In the genomic region with DNA sequence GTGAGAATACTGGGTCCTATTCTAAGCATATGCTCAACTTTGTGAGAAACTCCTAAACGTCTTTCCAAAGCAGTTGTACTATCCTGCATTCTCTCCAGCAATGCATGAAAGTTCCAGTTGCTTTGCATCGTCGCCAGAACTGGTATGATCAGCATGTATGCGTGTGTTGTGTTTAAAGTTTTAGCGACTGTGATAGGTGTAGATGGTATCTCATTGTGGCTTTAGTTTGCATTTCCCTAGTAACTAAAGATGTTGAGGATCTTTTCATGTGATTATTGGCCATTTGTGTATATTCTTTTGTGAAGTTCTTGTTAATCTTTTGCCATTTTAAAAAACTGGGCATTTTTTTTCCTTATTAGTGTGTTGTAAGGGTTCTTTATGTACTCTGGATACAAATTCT, we compare ENCODE assay signal across 18 cellular contexts.
"Had no signal": no experiment of that assay in that cellular context is flagged by ENCODE, and none has a peak within 500 bp of the region (broad histone marks: within the 10 kb centered on the region; RNA-seq: fewer than 3 reads in every experiment).

No MANE protein-coding gene starts in this region.

- H3K4me3 ChIP-seq: pancreas, testis, tibial nerve had no signal

- H3K36me3 Mint-ChIP-seq: naive thymus-derived CD4-positive, alpha-beta T cell; stimulated activated effector memory CD8-positive, alpha-beta T cell treated with anti-CD3 and anti-CD28 coated beads, Interleukin-12 subunit alpha, Interleukin-12 subunit beta, amount 100 ng/mL, for 72 hours had no signal

- FAIRE-seq: colon, pancreas had no signal

- H3K27me3 Mint-ChIP-seq: dendritic cell treated with granulocyte-macrophage colony-stimulating factor and Interleukin-4, amounts not matched to agents 40 ng/mL and 50 ng/mL, for 4 days; effector memory CD8-positive, alpha-beta T cell; progenitor cell of endocrine pancreas; stimulated activated naive CD8-positive, alpha-beta T cell treated with anti-CD3 and anti-CD28 coated beads, Interleukin-15, amount 100 ng/mL, for 72 hours had no signal

- H3K9me3 ChIP-seq: pancreas, testis, tibial nerve had no signal

- H3K4me1 ChIP-seq: foreskin keratinocyte, pancreas, testis, tibial nerve had no signal

- H3K4me1 Mint-ChIP-seq: naive thymus-derived CD4-positive, alpha-beta T cell; nephron progenitor cell; stimulated activated effector memory CD8-positive, alpha-beta T cell treated with anti-CD3 and anti-CD28 coated beads, Interleukin-12 subunit alpha, Interleukin-12 subunit beta, amount 100 ng/mL, for 72 hours; stimulated activated naive CD8-positive, alpha-beta T cell treated with anti-CD3 and anti-CD28 coated beads, Interleukin-15, amount 100 ng/mL, for 72 hours had no signal

- H3K27me3 ChIP-seq: foreskin keratinocyte, testis, tibial nerve had no signal

- H3K4me3 Mint-ChIP-seq: dendritic cell treated with granulocyte-macrophage colony-stimulating factor and Interleukin-4, amounts not matched to agents 40 ng/mL and 50 ng/mL, for 4 days; effector memory CD8-positive, alpha-beta T cell; naive thymus-derived CD4-positive, alpha-beta T cell; nephron progenitor cell; stimulated activated effector memory CD8-positive, alpha-beta T cell treated with anti-CD3 and anti-CD28 coated beads, Interleukin-12 subunit alpha, Interleukin-12 subunit beta, amount 100 ng/mL, for 72 hours; stimulated activated naive CD8-positive, alpha-beta T cell treated with anti-CD3 and anti-CD28 coated beads, Interleukin-15, amount 100 ng/mL, for 72 hours had no signal

- H3K36me3 ChIP-seq: pancreas, tibial nerve had no signal

- H3K27ac ChIP-seq: foreskin keratinocyte, pancreas, testis, tibial nerve had no signal

- DNase-seq: cerebellar nuclear complex; effector memory CD8-positive, alpha-beta T cell; erythroblast; foreskin keratinocyte; kidney glomerular epithelial cell; naive thymus-derived CD4-positive, alpha-beta T cell; nephron progenitor cell; pancreas; right cardiac atrium; stimulated activated CD4-positive, alpha-beta T cell treated with anti-CD3 and anti-CD28 coated beads, Interleukin-4, amount 100 ng/mL, for 1 hour; stimulated activated CD8-positive, alpha-beta memory T cell treated with anti-CD3 and anti-CD28 coated beads, Interleukin-4, amount 100 ng/mL, for 48 hours; stimulated activated naive CD8-positive, alpha-beta T cell treated with anti-CD3 and anti-CD28 coated beads, Interleukin-15, amount 100 ng/mL, for 72 hours; testis had no signal

- H3K27ac Mint-ChIP-seq: dendritic cell treated with granulocyte-macrophage colony-stimulating factor and Interleukin-4, amounts not matched to agents 40 ng/mL and 50 ng/mL, for 4 days; effector memory CD8-positive, alpha-beta T cell; naive thymus-derived CD4-positive, alpha-beta T cell; nephron progenitor cell; progenitor cell of endocrine pancreas; stimulated activated effector memory CD8-positive, alpha-beta T cell treated with anti-CD3 and anti-CD28 coated beads, Interleukin-12 subunit alpha, Interleukin-12 subunit beta, amount 100 ng/mL, for 72 hours; stimulated activated naive CD8-positive, alpha-beta T cell treated with anti-CD3 and anti-CD28 coated beads, Interleukin-15, amount 100 ng/mL, for 72 hours had no signal

- ATAC-seq: effector memory CD8-positive, alpha-beta T cell; foreskin keratinocyte; naive thymus-derived CD4-positive, alpha-beta T cell; pancreas; right cardiac atrium; stimulated activated effector memory CD8-positive, alpha-beta T cell treated with anti-CD3 and anti-CD28 coated beads, Interleukin-12 subunit alpha, Interleukin-12 subunit beta, amount 100 ng/mL, for 72 hours; stimulated activated naive CD8-positive, alpha-beta T cell treated with anti-CD3 and anti-CD28 coated beads, Interleukin-15, amount 100 ng/mL, for 72 hours had no signal

- H3K9me3 Mint-ChIP-seq: dendritic cell treated with granulocyte-macrophage colony-stimulating factor and Interleukin-4, amounts not matched to agents 40 ng/mL and 50 ng/mL, for 4 days; stimulated activated naive CD8-positive, alpha-beta T cell treated with anti-CD3 and anti-CD28 coated beads, Interleukin-15, amount 100 ng/mL, for 72 hours had no signal
